2 cellular contexts compared by ENCODE assay signal in the genomic region with DNA sequence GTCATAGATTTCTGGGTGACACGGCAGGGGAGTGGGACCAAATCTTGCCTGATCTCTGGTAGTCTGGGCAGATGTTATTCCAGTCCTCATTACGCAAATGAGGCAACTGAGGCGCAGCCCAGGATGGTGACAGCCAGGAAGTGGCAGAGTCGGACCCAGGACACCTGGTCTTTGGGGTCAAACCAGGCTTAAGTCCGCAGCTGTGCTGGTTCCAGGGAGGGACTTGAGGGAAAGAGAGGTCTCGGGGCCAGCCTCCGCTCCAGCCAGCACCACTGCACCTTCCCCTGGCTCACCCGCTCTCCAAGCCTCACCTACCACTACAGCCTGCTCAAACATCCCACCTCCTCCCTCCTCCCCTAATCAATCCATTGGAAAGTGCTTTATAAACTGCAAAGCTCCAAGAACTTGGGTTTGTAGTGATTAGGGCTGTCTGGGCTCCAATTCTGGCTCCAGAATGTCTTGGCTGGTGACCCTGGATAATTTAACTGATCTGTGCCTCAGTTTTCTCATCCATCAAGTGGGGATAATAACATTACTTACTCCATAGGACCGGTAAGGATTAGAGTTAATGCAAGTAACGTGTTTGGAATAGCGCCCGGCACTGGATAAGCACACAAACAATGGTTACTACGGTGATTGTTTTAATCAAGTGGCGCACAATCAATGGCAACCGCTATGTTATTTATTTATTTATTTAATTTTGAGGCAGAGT.
TF ChIP-seq lines count a peak whose summit lies in the region.

No MANE protein-coding gene starts in this region.

TF ChIP-seq in HCT116, 20 proteins besides CTCF, POLR2A, EP300 and RAD21:
- TF ChIP-seq ZNF274 (IDR thresholded peaks at IDR 0.05; ENCODE audit: low read depth, low read length) = no peak
- TF ChIP-seq SP1 (IDR thresholded peaks at IDR 0.05; ENCODE audit: low read depth) = no peak
- TF ChIP-seq, protein P1, sequence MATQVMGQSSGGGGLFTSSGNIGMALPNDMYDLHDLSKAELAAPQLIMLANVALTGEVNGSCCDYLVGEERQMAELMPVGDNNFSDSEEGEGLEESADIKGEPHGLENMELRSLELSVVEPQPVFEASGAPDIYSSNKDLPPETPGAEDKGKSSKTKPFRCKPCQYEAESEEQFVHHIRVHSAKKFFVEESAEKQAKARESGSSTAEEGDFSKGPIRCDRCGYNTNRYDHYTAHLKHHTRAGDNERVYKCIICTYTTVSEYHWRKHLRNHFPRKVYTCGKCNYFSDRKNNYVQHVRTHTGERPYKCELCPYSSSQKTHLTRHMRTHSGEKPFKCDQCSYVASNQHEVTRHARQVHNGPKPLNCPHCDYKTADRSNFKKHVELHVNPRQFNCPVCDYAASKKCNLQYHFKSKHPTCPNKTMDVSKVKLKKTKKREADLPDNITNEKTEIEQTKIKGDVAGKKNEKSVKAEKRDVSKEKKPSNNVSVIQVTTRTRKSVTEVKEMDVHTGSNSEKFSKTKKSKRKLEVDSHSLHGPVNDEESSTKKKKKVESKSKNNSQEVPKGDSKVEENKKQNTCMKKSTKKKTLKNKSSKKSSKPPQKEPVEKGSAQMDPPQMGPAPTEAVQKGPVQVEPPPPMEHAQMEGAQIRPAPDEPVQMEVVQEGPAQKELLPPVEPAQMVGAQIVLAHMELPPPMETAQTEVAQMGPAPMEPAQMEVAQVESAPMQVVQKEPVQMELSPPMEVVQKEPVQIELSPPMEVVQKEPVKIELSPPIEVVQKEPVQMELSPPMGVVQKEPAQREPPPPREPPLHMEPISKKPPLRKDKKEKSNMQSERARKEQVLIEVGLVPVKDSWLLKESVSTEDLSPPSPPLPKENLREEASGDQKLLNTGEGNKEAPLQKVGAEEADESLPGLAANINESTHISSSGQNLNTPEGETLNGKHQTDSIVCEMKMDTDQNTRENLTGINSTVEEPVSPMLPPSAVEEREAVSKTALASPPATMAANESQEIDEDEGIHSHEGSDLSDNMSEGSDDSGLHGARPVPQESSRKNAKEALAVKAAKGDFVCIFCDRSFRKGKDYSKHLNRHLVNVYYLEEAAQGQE (IDR thresholded peaks at IDR 0.05; ENCODE audit: low read depth) = no peak
- TF ChIP-seq YY1 (IDR thresholded peaks at IDR 0.05; ENCODE audit: extremely low read depth, insufficient replicate concordance, low read depth, low read length) = no peak
- TF ChIP-seq EGR1 (IDR thresholded peaks at IDR 0.05; ENCODE audit: low read depth) = no peak
- TF ChIP-seq SIN3A (IDR thresholded peaks at IDR 0.05; ENCODE audit: low read depth) = no peak
- no peak for TF ChIP-seq TCF7L2 (IDR thresholded peaks at IDR 0.05; ENCODE audit: borderline replicate concordance, extremely low read depth, insufficient read depth, insufficient read length)
- no peak for TF ChIP-seq CBX3 (IDR thresholded peaks at IDR 0.05; ENCODE audit: low read depth)
- no peak for TF ChIP-seq ZFX (IDR thresholded peaks at IDR 0.05)
- no peak for TF ChIP-seq POLR2AphosphoS5 (IDR thresholded peaks at IDR 0.05; ENCODE audit: low read depth, low read length)
- TF ChIP-seq JUND (IDR thresholded peaks at IDR 0.05) = no peak
- TF ChIP-seq EZH2phosphoT487 (IDR thresholded peaks at IDR 0.05; ENCODE audit: borderline replicate concordance) = no peak
- TF ChIP-seq, protein P2, sequence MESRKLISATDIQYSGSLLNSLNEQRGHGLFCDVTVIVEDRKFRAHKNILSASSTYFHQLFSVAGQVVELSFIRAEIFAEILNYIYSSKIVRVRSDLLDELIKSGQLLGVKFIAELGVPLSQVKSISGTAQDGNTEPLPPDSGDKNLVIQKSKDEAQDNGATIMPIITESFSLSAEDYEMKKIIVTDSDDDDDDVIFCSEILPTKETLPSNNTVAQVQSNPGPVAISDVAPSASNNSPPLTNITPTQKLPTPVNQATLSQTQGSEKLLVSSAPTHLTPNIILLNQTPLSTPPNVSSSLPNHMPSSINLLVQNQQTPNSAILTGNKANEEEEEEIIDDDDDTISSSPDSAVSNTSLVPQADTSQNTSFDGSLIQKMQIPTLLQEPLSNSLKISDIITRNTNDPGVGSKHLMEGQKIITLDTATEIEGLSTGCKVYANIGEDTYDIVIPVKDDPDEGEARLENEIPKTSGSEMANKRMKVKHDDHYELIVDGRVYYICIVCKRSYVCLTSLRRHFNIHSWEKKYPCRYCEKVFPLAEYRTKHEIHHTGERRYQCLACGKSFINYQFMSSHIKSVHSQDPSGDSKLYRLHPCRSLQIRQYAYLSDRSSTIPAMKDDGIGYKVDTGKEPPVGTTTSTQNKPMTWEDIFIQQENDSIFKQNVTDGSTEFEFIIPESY (IDR thresholded peaks at IDR 0.05; ENCODE audit: extremely low read depth, insufficient replicate concordance, low read length) = no peak
- TF ChIP-seq EZH2 (IDR thresholded peaks at IDR 0.05) = no peak
- TF ChIP-seq FOSL1 (IDR thresholded peaks at IDR 0.05; ENCODE audit: low read depth) = no peak
- TF ChIP-seq, protein P3, sequence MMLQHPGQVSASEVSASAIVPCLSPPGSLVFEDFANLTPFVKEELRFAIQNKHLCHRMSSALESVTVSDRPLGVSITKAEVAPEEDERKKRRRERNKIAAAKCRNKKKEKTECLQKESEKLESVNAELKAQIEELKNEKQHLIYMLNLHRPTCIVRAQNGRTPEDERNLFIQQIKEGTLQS (IDR thresholded peaks at IDR 0.05) = no peak
- TF ChIP-seq, protein P4, sequence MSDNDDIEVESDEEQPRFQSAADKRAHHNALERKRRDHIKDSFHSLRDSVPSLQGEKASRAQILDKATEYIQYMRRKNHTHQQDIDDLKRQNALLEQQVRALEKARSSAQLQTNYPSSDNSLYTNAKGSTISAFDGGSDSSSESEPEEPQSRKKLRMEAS (IDR thresholded peaks at IDR 0.05) = no peak
TF ChIP-seq in HCT116: peak in this region for 0.

TF ChIP-seq in K562, 482 proteins besides CTCF, POLR2A, EP300 and RAD21:
- TF ChIP-seq RBM25 (IDR thresholded peaks at IDR 0.05; ENCODE audit: low read depth, low read length, severe bottlenecking) (peak; percentile 8), ZBTB7A (IDR thresholded peaks at IDR 0.05; ENCODE audit: borderline replicate concordance, control insufficient read depth, low read depth, low read length) (no peak)
